Comparison of ENCODE assay signal across 9 cellular contexts in genomic region chr9:121207371-121207940, GRCh38. TPM values are rescaled to one million over a fixed set of nuclear protein-coding genes. Genes with fewer than 3 reads are reported as not detected.
DNase-seq lines count a peak whose midpoint lies in the region; ATAC-seq and TF ChIP-seq lines count a peak whose summit lies in the region.
"Had no signal": no experiment of that assay in that cellular context is flagged by ENCODE, and none has a peak within 500 bp of the region (broad histone marks: within the 10 kb centered on the region; RNA-seq: fewer than 3 reads in every experiment).

No MANE protein-coding gene starts in this region.

- TF ChIP-seq CTCF in neural progenitor cell (IDR thresholded peaks at IDR 0.05): no peak

- ATAC-seq in GM18517 (IDR thresholded peaks at IDR 0.05; ENCODE audit: unreplicated experiment): peak; percentile 88
- peak; percentile 67 for ATAC-seq in GM21526 (IDR thresholded peaks at IDR 0.05; ENCODE audit: low FRiP score, unreplicated experiment)
- peak; percentile 83 for ATAC-seq in HG03432 (IDR thresholded peaks at IDR 0.05; ENCODE audit: unreplicated experiment)
- ATAC-seq in activated naive CD8-positive, alpha-beta T cell treated with anti-CD3 and anti-CD28 coated beads, Interleukin-2, amount 50 U/mL, for 24 hours: peak; percentile 70

- H3K9me3 ChIP-seq in neural progenitor cell (ENCODE audit: low read depth): no peaks in the 10 kb centered on the region

- H3K79me2 ChIP-seq in neural progenitor cell (ENCODE audit: low read depth): no peaks in the 10 kb centered on the region

- H4K20me1 ChIP-seq in neural progenitor cell (ENCODE audit: low read depth): no peaks in the 10 kb centered on the region

- no peaks in the 10 kb centered on the region for H3F3A ChIP-seq in neural progenitor cell (ENCODE audit: low read depth)

- no peaks in the 10 kb centered on the region for H3K36me3 ChIP-seq in neural progenitor cell

- H3K27me3 ChIP-seq in neural progenitor cell: peaks cover 10% of the 10 kb centered on the region

- H3K4me3 ChIP-seq in neural progenitor cell: no peak overlapping the region

- no peaks in the 10 kb centered on the region for H3K4me1 ChIP-seq in neural progenitor cell

- H3K36me3 Mint-ChIP-seq in activated naive CD8-positive, alpha-beta T cell treated with anti-CD3 and anti-CD28 coated beads, Interleukin-2, amount 50 U/mL, for 24 hours (ENCODE audit: low read depth): peaks cover 2% of the 10 kb centered on the region
- no peaks in the 10 kb centered on the region for H3K36me3 Mint-ChIP-seq in neural progenitor cell

- no peak overlapping the region for H2AFZ ChIP-seq in neural progenitor cell (replicated peaks)

- no peak for DNase-seq in activated naive CD8-positive, alpha-beta T cell treated with anti-CD3 and anti-CD28 coated beads, Interleukin-2, amount 50 U/mL, for 24 hours
- no peak for DNase-seq in NCI-H187 treated with DMSO at 0.1 percent for 48 hours (lab: John Stamatoyannopoulos, UW)
- no peak for DNase-seq in pons (ENCODE audit: low spot score)
- no peak for DNase-seq in neural progenitor cell (ENCODE audit: low spot score)
- DNase-seq in activated CD4-positive, alpha-beta T cell treated with anti-CD3 and anti-CD28 coated beads, Interleukin-2, amount 50 U/mL, for 48 hours: no peak
- DNase-seq: NCI-H1417 had no signal

- no peaks in the 10 kb centered on the region for H3K9me3 Mint-ChIP-seq in activated naive CD8-positive, alpha-beta T cell treated with anti-CD3 and anti-CD28 coated beads, Interleukin-2, amount 50 U/mL, for 24 hours
- peaks cover 3% of the 10 kb centered on the region for H3K9me3 Mint-ChIP-seq in neural progenitor cell

- peak overlapping the region; percentile 38 for H3K4me3 Mint-ChIP-seq in activated naive CD8-positive, alpha-beta T cell treated with anti-CD3 and anti-CD28 coated beads, Interleukin-2, amount 50 U/mL, for 24 hours
- H3K4me3 Mint-ChIP-seq in neural progenitor cell: no peak overlapping the region

- H3K27ac ChIP-seq in neural progenitor cell: no peak overlapping the region

- no peaks in the 10 kb centered on the region for H3K27me3 Mint-ChIP-seq in activated naive CD8-positive, alpha-beta T cell treated with anti-CD3 and anti-CD28 coated beads, Interleukin-2, amount 50 U/mL, for 24 hours
- no peaks in the 10 kb centered on the region for H3K27me3 Mint-ChIP-seq in neural progenitor cell (ENCODE audit: insufficient read depth, low read depth)

- no peak overlapping the region for H3K9ac ChIP-seq in neural progenitor cell

- peak overlapping the region; percentile 56 for H3K27ac Mint-ChIP-seq in activated naive CD8-positive, alpha-beta T cell treated with anti-CD3 and anti-CD28 coated beads, Interleukin-2, amount 50 U/mL, for 24 hours
- H3K27ac Mint-ChIP-seq in neural progenitor cell: no peak overlapping the region

- H3K4me1 Mint-ChIP-seq in activated naive CD8-positive, alpha-beta T cell treated with anti-CD3 and anti-CD28 coated beads, Interleukin-2, amount 50 U/mL, for 24 hours: peaks cover 25% of the 10 kb centered on the region
- H3K4me1 Mint-ChIP-seq in neural progenitor cell: peaks cover 8% of the 10 kb centered on the region

- no peak overlapping the region for H3K4me2 ChIP-seq in neural progenitor cell

RNA-seq across cellular contexts. Expression of gene RAB14, which starts 5.8 kb away (rescaled TPM):
- total RNA-seq in neural progenitor cell (ENCODE audit: low replicate concordance): 23.8 and 35.9 TPM in 2 replicates
